ENCODE assay signal across 8 cellular contexts in genomic region chr6:149723771-149724417, GRCh38. TPM values are rescaled to one million over a fixed set of nuclear protein-coding genes. Genes with fewer than 3 reads are reported as not detected.
A peak's percentile ranks its signal among the peaks of the same experiment; 100 is the strongest.
DNase-seq lines count a peak whose midpoint lies in the region; ATAC-seq and TF ChIP-seq lines count a peak whose summit lies in the region.

No MANE protein-coding gene starts in this region.

- peak in 2 of 3 donors; percentile 42 to 80 for DNase-seq in CD4-positive, CD25-positive, alpha-beta regulatory T cell
- DNase-seq in GM20000 (ENCODE audit: low spot score) (no peak), NCI-H2171 treated with DMSO at 0.1 percent for 48 hours (lab: John Stamatoyannopoulos, UW) (peak; percentile 23), mesendoderm (peak; percentile 66), type B pancreatic cell (ENCODE audit: extremely low spot score, unreplicated experiment) (peak; percentile 50), cortex of kidney (lab: John Stamatoyannopoulos, UW) (no peak)
- DNase-seq in effector CD4-positive, alpha-beta T cell: peak; percentile 21

- peaks cover under 1% of the 10 kb centered on the region for H3K4me1 ChIP-seq in CD4-positive, CD25-positive, alpha-beta regulatory T cell (ENCODE audit: control insufficient read depth, insufficient read depth, low read length, poor library complexity, severe bottlenecking)
- no peaks in the 10 kb centered on the region for H3K4me1 ChIP-seq in mesendoderm (ENCODE audit: control insufficient read depth, low read depth, low read length)

- no peaks in the 10 kb centered on the region for H3K9me3 Mint-ChIP-seq in CD4-positive, CD25-positive, alpha-beta regulatory T cell
- H3K9me3 Mint-ChIP-seq in type B pancreatic cell: no peaks in the 10 kb centered on the region

- no peaks in the 10 kb centered on the region for H3K9me3 ChIP-seq in CD4-positive, CD25-positive, alpha-beta regulatory T cell (ENCODE audit: control insufficient read depth in 2 of 2, low read length in 2 of 2)

- no peak overlapping the region for H3K4me3 ChIP-seq in CD4-positive, CD25-positive, alpha-beta regulatory T cell (ENCODE audit: low read depth, low read length)
- no peak overlapping the region for H3K4me3 ChIP-seq in mesendoderm (ENCODE audit: low read length)

- H3K9ac ChIP-seq in mesendoderm (ENCODE audit: low read length): no peak overlapping the region

- peaks cover 16% of the 10 kb centered on the region for H3K36me3 Mint-ChIP-seq in CD4-positive, CD25-positive, alpha-beta regulatory T cell
- peaks cover 8% of the 10 kb centered on the region for H3K36me3 Mint-ChIP-seq in type B pancreatic cell

- no peak overlapping the region for H2BK5ac ChIP-seq in mesendoderm (ENCODE audit: low read length)

- ATAC-seq in CD4-positive, CD25-positive, alpha-beta regulatory T cell (ENCODE audit: low read depth in 2 of 2): peak; percentile 90

- no peaks in the 10 kb centered on the region for H3K79me1 ChIP-seq in mesendoderm (ENCODE audit: low read length)

- no peak overlapping the region for H3K18ac ChIP-seq in mesendoderm (ENCODE audit: low read length)

- peak overlapping the region in 2 of 4 donors; percentile 0 to 12 for H3K4me3 Mint-ChIP-seq in CD4-positive, CD25-positive, alpha-beta regulatory T cell
- no peak overlapping the region for H3K4me3 Mint-ChIP-seq in type B pancreatic cell

- H3K27ac ChIP-seq in CD4-positive, CD25-positive, alpha-beta regulatory T cell (ENCODE audit: insufficient read depth, low read length, poor library complexity, severe bottlenecking): no peak overlapping the region
- no peak overlapping the region for H3K27ac ChIP-seq in VCaP
- H3K27ac ChIP-seq in mesendoderm (ENCODE audit: low read depth, low read length): no peak overlapping the region

- 100% methylated on average over 1 of the region's 10 CpGs for WGBS in mesendoderm (ENCODE audit: extremely low coverage, insufficient coverage, low lambda C conversion rate)

- no peak overlapping the region for H3K27ac Mint-ChIP-seq in CD4-positive, CD25-positive, alpha-beta regulatory T cell
- no peak overlapping the region for H3K27ac Mint-ChIP-seq in type B pancreatic cell

- H2AK5ac ChIP-seq in mesendoderm (ENCODE audit: low read length): no peak overlapping the region

- no peak overlapping the region for H3K4ac ChIP-seq in mesendoderm (ENCODE audit: low read depth, low read length)

- H3K4me2 ChIP-seq in mesendoderm (ENCODE audit: low read length): no peak overlapping the region

- no peak overlapping the region for H2BK120ac ChIP-seq in mesendoderm (ENCODE audit: low read depth, low read length)

- peaks cover 4 to 22% (median 14%) of the 10 kb centered on the region in 4 donors for H3K4me1 Mint-ChIP-seq in CD4-positive, CD25-positive, alpha-beta regulatory T cell
- H3K4me1 Mint-ChIP-seq in type B pancreatic cell (ENCODE audit: unreplicated experiment): peaks cover 4% of the 10 kb centered on the region

- no peaks in the 10 kb centered on the region for H3K27me3 ChIP-seq in CD4-positive, CD25-positive, alpha-beta regulatory T cell (ENCODE audit: control insufficient read depth, insufficient read depth, low read length)
- no peaks in the 10 kb centered on the region for H3K27me3 ChIP-seq in mesendoderm (ENCODE audit: insufficient read depth, low read length, poor library complexity)

- H4K8ac ChIP-seq in mesendoderm (ENCODE audit: low read depth, low read length): no peak overlapping the region

- H4K5ac ChIP-seq in mesendoderm (ENCODE audit: low read length): no peak overlapping the region

- no peaks in the 10 kb centered on the region for H3K79me2 ChIP-seq in mesendoderm (ENCODE audit: control insufficient read depth, insufficient read depth, low read length)

- no peak overlapping the region for H2BK15ac ChIP-seq in mesendoderm (replicated peaks; ENCODE audit: low read depth)

- no peak overlapping the region for H3K56ac ChIP-seq in mesendoderm (ENCODE audit: low read length)

- H3K27me3 Mint-ChIP-seq in CD4-positive, CD25-positive, alpha-beta regulatory T cell: no peaks in the 10 kb centered on the region
- no peaks in the 10 kb centered on the region for H3K27me3 Mint-ChIP-seq in type B pancreatic cell

- H3K36me3 ChIP-seq in CD4-positive, CD25-positive, alpha-beta regulatory T cell (ENCODE audit: control insufficient read depth, insufficient read depth, low read length): peaks cover 20% of the 10 kb centered on the region
- peaks cover 5% of the 10 kb centered on the region for H3K36me3 ChIP-seq in mesendoderm (ENCODE audit: control insufficient read depth, insufficient read depth, low read length)

- TF ChIP-seq CTCF in GM20000 (IDR thresholded peaks at IDR 0.05; ENCODE audit: extremely low read depth, missing control alignments): peak; percentile 31
- TF ChIP-seq CTCF in VCaP (conservative IDR thresholded peaks at IDR 0.05): peak; percentile 88
- TF ChIP-seq CTCF in type B pancreatic cell (conservative IDR thresholded peaks at IDR 0.05): peak; percentile 83

- no peak overlapping the region for H3K23ac ChIP-seq in mesendoderm (ENCODE audit: low read length)

RNA-seq across cellular contexts. Expression of gene LATS1, which starts 6.0 kb away (rescaled TPM):
- 40.9 TPM for total RNA-seq in CD4-positive, CD25-positive, alpha-beta regulatory T cell
- polyA plus RNA-seq in CD4-positive, CD25-positive, alpha-beta regulatory T cell: 10 to 100 TPM in 3 of 4 donors, 1 to 10 TPM in 1; 8.9 to 12.4 (median 12.1) TPM
- 15.9 TPM for polyA plus RNA-seq in mesendoderm (2013, experiment 1 of 2)
- polyA plus RNA-seq in mesendoderm (2013, experiment 2 of 2): 15.9 TPM
- 31.0 and 33.3 TPM in 2 replicates for total RNA-seq in type B pancreatic cell (ENCODE audit: low replicate concordance)

RNA-seq across cellular contexts. Expression of gene NUP43, which starts 22.4 kb away (rescaled TPM):
- total RNA-seq in CD4-positive, CD25-positive, alpha-beta regulatory T cell: 22.4 TPM
- 10 to 100 TPM in 1 of 4 donors, 1 to 10 TPM in 3; 4.0 to 10.7 (median 5.6) TPM for polyA plus RNA-seq in CD4-positive, CD25-positive, alpha-beta regulatory T cell
- polyA plus RNA-seq in mesendoderm (2013, experiment 1 of 2): 26.9 TPM
- polyA plus RNA-seq in mesendoderm (2013, experiment 2 of 2): 27.5 TPM
- total RNA-seq in type B pancreatic cell (ENCODE audit: low replicate concordance): 35.3 and 55.8 TPM in 2 replicates

RNA-seq across cellular contexts. Expression of gene PCMT1, which starts 25.6 kb away (rescaled TPM):
- 44.8 TPM for total RNA-seq in CD4-positive, CD25-positive, alpha-beta regulatory T cell
- 100 to 1,000 TPM; 166 to 228 (median 175) TPM for polyA plus RNA-seq in CD4-positive, CD25-positive, alpha-beta regulatory T cell
- 97.0 TPM for polyA plus RNA-seq in mesendoderm (2013, experiment 1 of 2)
- 98.3 TPM for polyA plus RNA-seq in mesendoderm (2013, experiment 2 of 2)
- 61.2 and 65.6 TPM in 2 replicates for total RNA-seq in type B pancreatic cell (ENCODE audit: low replicate concordance)

Comparison
In these comparisons a context has a peak if more than half of its experiments do, and no peak if none do; other contexts are left out.
1. DNase-seq: peak in CD4-positive, CD25-positive, alpha-beta regulatory T cell (2 of 3), NCI-H2171 treated with DMSO at 0.1 percent for 48 hours (single experiment), effector CD4-positive, alpha-beta T cell (single experiment), mesendoderm (single experiment) and type B pancreatic cell (single experiment); none in GM20000 (single experiment) and cortex of kidney (single experiment).
2. CTCF ChIP-seq: peak in every context shown above with its lines; median percentile 88 in VCaP; 83 in type B pancreatic cell; 31 in GM20000.